Comparison of ENCODE assay signal across 14 cellular contexts in genomic region chr2:111673526-111673925, GRCh38.
DNase-seq lines count a peak whose midpoint lies in the region; ATAC-seq and TF ChIP-seq lines count a peak whose summit lies in the region.
"Had no signal": no experiment of that assay in that cellular context is flagged by ENCODE, and none has a peak within 500 bp of the region (broad histone marks: within the 10 kb centered on the region; RNA-seq: fewer than 3 reads in every experiment).

No MANE protein-coding gene starts in this region.

- no peak overlapping the region for H3K23ac ChIP-seq in trophoblast cell (ENCODE audit: low read length)

- H4K20me1 ChIP-seq in BLaER1: no peaks in the 10 kb centered on the region
- no peaks in the 10 kb centered on the region for H4K20me1 ChIP-seq in hepatocyte (ENCODE audit: insufficient read depth, poor library complexity, severe bottlenecking)

- H3K79me1 ChIP-seq in trophoblast cell (ENCODE audit: low read length): no peaks in the 10 kb centered on the region

- H3K4me2 ChIP-seq in BLaER1 (peak overlapping the region; percentile 40; the same call in 1 of the 2 replicates), hepatocyte (no peak overlapping the region), trophoblast cell (ENCODE audit: low read length) (no peak overlapping the region)

- H3K4me1 ChIP-seq in BLaER1: peaks cover 78% of the 10 kb centered on the region
- H3K4me1 ChIP-seq in hepatocyte (ENCODE audit: insufficient read depth): no peaks in the 10 kb centered on the region
- H3K4me1 ChIP-seq in trophoblast cell (ENCODE audit: control insufficient read depth in 1 of 2, insufficient read depth in 2 of 2, low read length in 2 of 2): no peaks in the 10 kb centered on the region
- H3K4me1 ChIP-seq: HAP-1 had no signal

- no peak overlapping the region for H2BK5ac ChIP-seq in trophoblast cell (ENCODE audit: low read depth, low read length, poor library complexity)

- no peak for TF ChIP-seq CTCF in hepatocyte (IDR thresholded peaks at IDR 0.05; ENCODE audit: poor library complexity)

- no peak for ATAC-seq in GM19455 (IDR thresholded peaks at IDR 0.05; ENCODE audit: unreplicated experiment)
- ATAC-seq: PC-3 had no signal

- H3K4ac ChIP-seq in trophoblast cell (ENCODE audit: low read depth, low read length): no peak overlapping the region

- DNase-seq in NAMALWA (ENCODE audit: low spot score) (peak; percentile 50), hepatocyte (ENCODE audit: low spot score) (no peak), trophoblast cell (peak; percentile 5 to 67), D341Med (ENCODE audit: low spot score) (no peak), SHP77 treated with DMSO at 0.1 percent for 48 hours (lab: John Stamatoyannopoulos, UW) (no peak)
- DNase-seq: EL; NCI-H1417; NCI-H187 treated with DMSO at 0.1 percent for 48 hours; NCI-H446 treated with DMSO at 0.1 percent for 48 hours; NK-92 treated with Interleukin-12 subunit alpha and Interleukin-12 subunit beta, amount 100 ng/mL, for 24 hours; PC-3 had no signal

- H3K36me3 ChIP-seq in BLaER1 (no peaks in the 10 kb centered on the region), hepatocyte (replicated peaks; ENCODE audit: insufficient read depth, low read depth) (no peaks in the 10 kb centered on the region), trophoblast cell (ENCODE audit: control insufficient read depth in 1 of 2, insufficient read depth in 2 of 2, low read length in 2 of 2) (no peaks in the 10 kb centered on the region)
- H3K36me3 ChIP-seq: HAP-1 had no signal

- no peak overlapping the region for H4K91ac ChIP-seq in trophoblast cell (ENCODE audit: low read depth, low read length)

- 39% methylated on average over 4 of the region's 4 CpGs for WGBS in hepatocyte (ENCODE audit: low lambda C conversion rate, missing lambda C conversion rate)
- WGBS in trophoblast cell (ENCODE audit: extremely low coverage, insufficient coverage, insufficient read length): no CpG with 5 or more reads among the region's 4 CpGs

- no peak overlapping the region for H3K27ac ChIP-seq in BLaER1
- H3K27ac ChIP-seq in hepatocyte: peak overlapping the region; percentile 27
- no peak overlapping the region for H3K27ac ChIP-seq in trophoblast cell (ENCODE audit: low read depth, low read length)

- H3K14ac ChIP-seq in trophoblast cell (ENCODE audit: low read length): no peak overlapping the region

- no peak overlapping the region for H3K9ac ChIP-seq in BLaER1
- no peak overlapping the region for H3K9ac ChIP-seq in trophoblast cell (ENCODE audit: low read length)

- H3K79me2 ChIP-seq in hepatocyte: no peaks in the 10 kb centered on the region
- no peaks in the 10 kb centered on the region for H3K79me2 ChIP-seq in trophoblast cell (ENCODE audit: control insufficient read depth, insufficient read depth, low read length, poor library complexity)

- H3K4me3 ChIP-seq in BLaER1: no peak overlapping the region
- no peak overlapping the region for H3K4me3 ChIP-seq in hepatocyte
- no peak overlapping the region for H3K4me3 ChIP-seq in trophoblast cell (ENCODE audit: low read depth, low read length)
- H3K4me3 ChIP-seq: HAP-1 had no signal

- no peak overlapping the region for H2BK120ac ChIP-seq in trophoblast cell (ENCODE audit: insufficient read depth, low read length, poor library complexity)

- H3K9me2 ChIP-seq in hepatocyte (replicated peaks; ENCODE audit: insufficient read depth): no peaks in the 10 kb centered on the region

- no peaks in the 10 kb centered on the region for H3K27me3 ChIP-seq in BLaER1
- no peaks in the 10 kb centered on the region for H3K27me3 ChIP-seq in hepatocyte
- H3K27me3 ChIP-seq in trophoblast cell (ENCODE audit: insufficient read depth, low read length): no peaks in the 10 kb centered on the region

- no peak overlapping the region for H2BK12ac ChIP-seq in trophoblast cell (ENCODE audit: low read length)

- peaks cover 11% of the 10 kb centered on the region; the same call in 1 of the 2 replicates for H3K9me3 ChIP-seq in BLaER1
- no peaks in the 10 kb centered on the region for H3K9me3 ChIP-seq in hepatocyte (ENCODE audit: low read depth)
- H3K9me3 ChIP-seq in trophoblast cell (ENCODE audit: insufficient read depth, low read depth, low read length): peaks cover 10% of the 10 kb centered on the region
- H3K9me3 ChIP-seq: HAP-1 had no signal

- no peak overlapping the region for H4K12ac ChIP-seq in trophoblast cell (ENCODE audit: low read depth, low read length)

- no peak overlapping the region for H2AK5ac ChIP-seq in trophoblast cell (ENCODE audit: low read length)

- no peak overlapping the region for H4K8ac ChIP-seq in trophoblast cell (ENCODE audit: low read depth, low read length)

- no peak overlapping the region for H2AFZ ChIP-seq in hepatocyte
- H2AFZ ChIP-seq in trophoblast cell (ENCODE audit: insufficient read depth, low read length, poor library complexity): no peak overlapping the region

- no peak overlapping the region for H3K18ac ChIP-seq in trophoblast cell (ENCODE audit: low read length)

Comparison
In these comparisons a context has a peak if more than half of its experiments do, and no peak if none do; other contexts are left out.
1. DNase-seq: peak in NAMALWA (single experiment) and trophoblast cell (2 of 2); none in hepatocyte (single experiment), D341Med (single experiment) and SHP77 treated with DMSO at 0.1 percent for 48 hours (single experiment).